In genomic region chr12:131850856-131851559, GRCh38 we compare ENCODE assay signal across 1 cellular context.
TF ChIP-seq lines count a peak whose summit lies in the region.

No MANE protein-coding gene starts in this region.

TF ChIP-seq in HepG2, 621 proteins besides CTCF, POLR2A, EP300 and RAD21 (continued from another document and continues in another):
- TF ChIP-seq ZNF7 (CRISPR knock-in tag; IDR thresholded peaks at IDR 0.05) (no peak), ISX (CRISPR knock-in tag; conservative IDR thresholded peaks at IDR 0.05) (no peak), MTA1 (CRISPR knock-in tag; IDR thresholded peaks at IDR 0.05; ENCODE audit: borderline replicate concordance) (no peak), PRPF4 (IDR thresholded peaks at IDR 0.05; ENCODE audit: low read depth, low read length, poor library complexity, severe bottlenecking) (no peak), ELK4 (CRISPR knock-in tag; IDR thresholded peaks at IDR 0.05; ENCODE audit: borderline replicate concordance) (no peak), ZNF788 (CRISPR knock-in tag; IDR thresholded peaks at IDR 0.05; ENCODE audit: borderline replicate concordance) (no peak), TFAP4 (IDR thresholded peaks at IDR 0.05; ENCODE audit: borderline replicate concordance, low read depth) (no peak), SIX4 (CRISPR knock-in tag; IDR thresholded peaks at IDR 0.05) (no peak), PCBP2 (optimal IDR thresholded peaks at IDR 0.05; ENCODE audit: low read depth, low read length, poor library complexity, severe bottlenecking) (no peak), PATZ1 (CRISPR knock-in tag; IDR thresholded peaks at IDR 0.05) (peak; percentile 35; the same call in 1 of the 2 replicates), HCFC1 (IDR thresholded peaks at IDR 0.05; ENCODE audit: low read depth, low read length) (no peak), ZBTB37 (CRISPR knock-in tag; IDR thresholded peaks at IDR 0.05) (no peak), ZFYVE20 (CRISPR knock-in tag; IDR thresholded peaks at IDR 0.05; ENCODE audit: borderline replicate concordance, low read depth) (no peak), ZNF713 (CRISPR knock-in tag; IDR thresholded peaks at IDR 0.05) (no peak), ONECUT2 (CRISPR knock-in tag; IDR thresholded peaks at IDR 0.05) (no peak), ZNF414 (CRISPR knock-in tag; IDR thresholded peaks at IDR 0.05) (no peak), ATF5 (CRISPR knock-in tag; IDR thresholded peaks at IDR 0.05; ENCODE audit: low read depth) (no peak), ZNF343 (CRISPR knock-in tag; IDR thresholded peaks at IDR 0.05) (no peak), DDIT3 (CRISPR knock-in tag; IDR thresholded peaks at IDR 0.05) (no peak), ZNF777 (CRISPR knock-in tag; IDR thresholded peaks at IDR 0.05) (no peak), HNRNPL (IDR thresholded peaks at IDR 0.05; ENCODE audit: low read depth, low read length) (peak; percentile 89), ZBTB49 (CRISPR knock-in tag; IDR thresholded peaks at IDR 0.05; ENCODE audit: borderline replicate concordance) (no peak), FOXA1 (IDR thresholded peaks at IDR 0.05) (no peak), FOXA1 (CRISPR knock-in tag; IDR thresholded peaks at IDR 0.05) (peak; percentile 31; the same call in 1 of the 2 replicates), MIER2 (CRISPR knock-in tag; IDR thresholded peaks at IDR 0.05) (no peak), ZNF543 (CRISPR knock-in tag; IDR thresholded peaks at IDR 0.05) (no peak), AKAP8 (CRISPR knock-in tag; IDR thresholded peaks at IDR 0.05) (no peak), MYPOP (CRISPR knock-in tag; IDR thresholded peaks at IDR 0.05) (no peak), ETV5 (CRISPR knock-in tag; IDR thresholded peaks at IDR 0.05; ENCODE audit: borderline replicate concordance) (0 out of 2 replicates have a peak, but pooled peaks have one; percentile 11), HOXA7 (CRISPR knock-in tag; IDR thresholded peaks at IDR 0.05) (no peak), ZNF614 (CRISPR knock-in tag; IDR thresholded peaks at IDR 0.05; ENCODE audit: borderline replicate concordance) (no peak), ATM (IDR thresholded peaks at IDR 0.05; ENCODE audit: borderline replicate concordance) (no peak), NFE2L1 (CRISPR knock-in tag; IDR thresholded peaks at IDR 0.05; ENCODE audit: borderline replicate concordance) (no peak), RXRA (CRISPR knock-in tag; IDR thresholded peaks at IDR 0.05) (no peak), ZNF251 (CRISPR knock-in tag; IDR thresholded peaks at IDR 0.05) (no peak), ZNF720 (CRISPR knock-in tag; IDR thresholded peaks at IDR 0.05) (no peak), SOX6 (IDR thresholded peaks at IDR 0.05) (no peak), SOX6 (CRISPR knock-in tag; IDR thresholded peaks at IDR 0.05) (peak; percentile 34; the same call in 1 of the 2 replicates), ZBTB4 (CRISPR knock-in tag; IDR thresholded peaks at IDR 0.05; ENCODE audit: borderline replicate concordance) (no peak), ZKSCAN8 (CRISPR knock-in tag; IDR thresholded peaks at IDR 0.05; ENCODE audit: borderline replicate concordance) (no peak), ZNF766 (CRISPR knock-in tag; IDR thresholded peaks at IDR 0.05; ENCODE audit: borderline replicate concordance) (no peak), CCAR2 (optimal IDR thresholded peaks at IDR 0.05; ENCODE audit: low read depth, low read length) (no peak), MEF2D (CRISPR knock-in tag; IDR thresholded peaks at IDR 0.05) (no peak), ZNF616 (CRISPR knock-in tag; IDR thresholded peaks at IDR 0.05; ENCODE audit: low read depth) (no peak), JARID2 (CRISPR knock-in tag; IDR thresholded peaks at IDR 0.05; ENCODE audit: insufficient replicate concordance) (no peak), ZNF331 (CRISPR knock-in tag; IDR thresholded peaks at IDR 0.05) (no peak), ZNF580 (CRISPR knock-in tag; IDR thresholded peaks at IDR 0.05; ENCODE audit: borderline replicate concordance, low read depth) (0 out of 2 replicates have a peak, but pooled peaks have one; percentile 28), ZNF44 (CRISPR knock-in tag; IDR thresholded peaks at IDR 0.05) (no peak), ZNF136 (CRISPR knock-in tag; IDR thresholded peaks at IDR 0.05; ENCODE audit: low read depth) (no peak), ZNF781 (CRISPR knock-in tag; IDR thresholded peaks at IDR 0.05; ENCODE audit: borderline replicate concordance, not compliant biosample characterization) (no peak), GMEB1 (CRISPR knock-in tag; IDR thresholded peaks at IDR 0.05; ENCODE audit: borderline replicate concordance) (no peak)
